15 cellular contexts compared by ENCODE assay signal in genomic region chr2:201203916-201204654, GRCh38. TPM values are rescaled to one million over a fixed set of nuclear protein-coding genes. Genes with fewer than 3 reads are reported as not detected.
DNase-seq lines count a peak whose midpoint lies in the region; FAIRE-seq and TF ChIP-seq lines count a peak whose summit lies in the region.
"Had no signal": no experiment of that assay in that cellular context is flagged by ENCODE, and none has a peak within 500 bp of the region (broad histone marks: within the 10 kb centered on the region; RNA-seq: fewer than 3 reads in every experiment).

No MANE protein-coding gene starts in this region.

- H3K27me3 ChIP-seq in BJ (ENCODE audit: control insufficient read depth, insufficient read depth, low read length) = no peaks in the 10 kb centered on the region

- POLR2A ChIA-PET in BJ (lab: Charles Lee) = no interaction called here

- DNase-seq in BJ (ENCODE audit: low read depth) = peak; percentile 73
- peak; percentile 4 for DNase-seq in NCI-H146 treated with DMSO at 0.1 percent for 48 hours (lab: John Stamatoyannopoulos, UW; ENCODE audit: unreplicated experiment)
- peak; percentile 78 for DNase-seq in fibroblast of pulmonary artery (ENCODE audit: low read depth)
- DNase-seq in mucosa of gallbladder (ENCODE audit: low spot score) = peak; percentile 40
- DNase-seq in GM10266 (ENCODE audit: extremely low spot score) = no peak
- no peak for DNase-seq in islet precursor cell
- no peak for DNase-seq in mesenteric fat pad (ENCODE audit: low spot score)
- DNase-seq in D721Med (ENCODE audit: insufficient read length, low spot score) = no peak
- DNase-seq: activated CD4-positive, CD25-positive, alpha-beta regulatory T cell; CD8-positive, alpha-beta memory T cell; HCEC 1CT; NCI-H1436; SJCRH30; stimulated activated CD4-positive, alpha-beta T cell treated with anti-CD3 and anti-CD28 coated beads, Interleukin-4, amount 100 ng/mL, for 1 hour had no signal

- FAIRE-seq in D721Med (lab: Jason Lieb, UNC) = no peak
- FAIRE-seq: bronchial epithelial cell had no signal

- H3K4me3 ChIP-seq in BJ (ENCODE audit: low read depth, low read length) = no peak overlapping the region
- no peak overlapping the region for H3K4me3 ChIP-seq in fibroblast of pulmonary artery (replicated peaks; ENCODE audit: low read depth, low read length)
- H3K4me3 ChIP-seq: SJCRH30 had no signal

- TF ChIP-seq CTCF in BJ (IDR thresholded peaks at IDR 0.05; ENCODE audit: insufficient read depth, low read depth, low read length) (no peak), fibroblast of pulmonary artery (IDR thresholded peaks at IDR 0.05; ENCODE audit: low read length, missing control alignments) (no peak), GM10266 (IDR thresholded peaks at IDR 0.05; ENCODE audit: control insufficient read depth, insufficient read depth, low read depth, missing control alignments) (no peak), D721Med (IDR thresholded peaks at IDR 0.05; ENCODE audit: insufficient read depth, missing control alignments) (no peak)

- CTCF ChIA-PET in BJ (lab: Yijun Ruan, JAX) = interaction anchor here (1.0 to 1.5 kb wide), 4 partner anchors 9 to 28 kb away, joined by 4 read pairs; no protein-coding TSS in a partner anchor

- H3K36me3 ChIP-seq in BJ (ENCODE audit: control insufficient read depth, insufficient read depth, low read length) = no peaks in the 10 kb centered on the region
- H3K36me3 ChIP-seq: SJCRH30 had no signal

RNA-seq across cellular contexts. Expression of gene CASP10, which starts 21.1 kb away (rescaled TPM):
- polyA plus RNA-seq in BJ (2011; rRNA removed) = 0.83 and 1.0 TPM in 2 replicates
- 0.57 and 0.81 TPM in 2 replicates for polyA minus RNA-seq in BJ (2011; rRNA and poly(A)+ RNA removed)
- 18.9 TPM for total RNA-seq in mucosa of gallbladder
- 10.7 TPM for total RNA-seq in mesenteric fat pad

RNA-seq across cellular contexts. Expression of gene CASP8, which starts 56.3 kb away (rescaled TPM):
- polyA plus RNA-seq in BJ (2011; rRNA removed) = 10.3 and 16.8 TPM in 2 replicates
- polyA minus RNA-seq in BJ (2011; rRNA and poly(A)+ RNA removed) = 6.9 and 9.1 TPM in 2 replicates
- 26.3 TPM for total RNA-seq in mucosa of gallbladder
- total RNA-seq in mesenteric fat pad = 25.2 TPM

Comparison
In these comparisons a context has a peak if more than half of its experiments do, and no peak if none do; other contexts are left out.
1. DNase-seq: peak in BJ (single experiment), NCI-H146 treated with DMSO at 0.1 percent for 48 hours (single experiment), fibroblast of pulmonary artery (single experiment) and mucosa of gallbladder (single experiment); none in GM10266 (single experiment), islet precursor cell (single experiment), mesenteric fat pad (single experiment) and D721Med (single experiment).